In the genomic region with DNA sequence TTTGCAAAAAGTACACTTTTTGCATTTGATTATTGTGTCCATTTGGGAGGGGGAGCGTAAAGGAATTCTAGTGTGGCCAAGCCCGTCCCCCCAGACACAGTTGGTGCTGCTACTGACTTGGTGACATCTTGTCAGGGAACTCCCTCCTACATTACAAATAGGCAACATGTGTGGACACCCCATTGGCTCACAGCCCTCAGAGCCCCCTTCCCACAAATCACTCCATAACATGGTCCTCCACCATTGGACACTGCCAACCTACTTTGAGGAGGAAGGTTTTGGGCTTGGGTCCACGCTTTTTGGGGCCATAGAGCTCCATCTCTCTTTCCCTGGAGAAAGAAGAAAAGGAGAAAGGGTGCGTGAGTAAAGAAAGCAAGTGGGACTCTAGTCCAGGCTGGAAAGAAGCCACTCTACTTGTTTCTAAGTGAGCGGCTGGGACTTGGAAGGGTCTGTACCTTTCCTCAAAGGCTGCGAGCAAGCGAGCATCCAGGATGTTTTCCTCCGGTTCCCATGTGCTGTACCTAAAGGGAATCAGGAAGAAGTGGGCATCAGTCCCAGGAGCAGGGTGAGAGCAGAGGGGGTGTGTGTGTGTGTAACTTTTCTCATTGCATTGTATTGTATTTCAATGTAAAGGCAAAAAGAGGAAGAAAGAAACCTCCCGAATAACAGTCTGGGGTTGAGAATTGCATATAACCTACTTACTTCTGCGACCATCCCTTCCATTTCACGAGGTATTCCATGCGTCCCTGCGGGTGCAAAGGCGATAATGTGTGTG, we compare ENCODE assay signal across 1 cellular context.
TF ChIP-seq lines count a peak whose summit lies in the region.

No MANE protein-coding gene starts in this region.

TF ChIP-seq in liver, 16 proteins besides CTCF, POLR2A, EP300 and RAD21 (continued from another document):
- TF ChIP-seq GABPA (IDR thresholded peaks at IDR 0.05 in 1 of 2, conservative IDR thresholded peaks at IDR 0.05 in 1 of 2) (no peak), YY1 (IDR thresholded peaks at IDR 0.05) (no peak), ATF3 (IDR thresholded peaks at IDR 0.05) (no peak), HNF4G (IDR thresholded peaks at IDR 0.05) (no peak), TAF1 (conservative IDR thresholded peaks at IDR 0.05) (no peak), NR2F2 (IDR thresholded peaks at IDR 0.05) (no peak), RXRA (IDR thresholded peaks at IDR 0.05) (no peak), FOXA2 (IDR thresholded peaks at IDR 0.05) (no peak), REST (IDR thresholded peaks at IDR 0.05) (no peak), FOXA1 (IDR thresholded peaks at IDR 0.05) (no peak), EGR1 (IDR thresholded peaks at IDR 0.05; ENCODE audit: low read depth in 2 of 2) (no peak), JUND (IDR thresholded peaks at IDR 0.05) (no peak), SP1 (IDR thresholded peaks at IDR 0.05) (no peak)
- TF ChIP-seq, protein P1, sequence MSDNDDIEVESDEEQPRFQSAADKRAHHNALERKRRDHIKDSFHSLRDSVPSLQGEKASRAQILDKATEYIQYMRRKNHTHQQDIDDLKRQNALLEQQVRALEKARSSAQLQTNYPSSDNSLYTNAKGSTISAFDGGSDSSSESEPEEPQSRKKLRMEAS (IDR thresholded peaks at IDR 0.05): no peak
